In genomic region chr6:107957909-107958688, GRCh38 we compare ENCODE assay signal across 8 cellular contexts. TPM values are rescaled to one million over a fixed set of nuclear protein-coding genes. Genes with fewer than 3 reads are reported as not detected.
DNase-seq lines count a peak whose midpoint lies in the region; ATAC-seq lines count a peak whose summit lies in the region.

Gene SEC63, minus strand, starts transcription at chr6:107958208. Its CDS starts 199 bp downstream, at chr6:107958009.

- intact Hi-C loops in left colon (cut with DNase I, micrococcal nuclease) = no loop called here

- peak within 1 kb of the TSS; percentile 98 for H3K4me3 ChIP-seq in BLaER1

- peaks cover 2% of the 10 kb centered on the region; the same call in 1 of the 2 replicates for H3K9me3 ChIP-seq in BLaER1

- H3K4me2 ChIP-seq in BLaER1 = peak within 1 kb of the TSS; percentile 86

- peak within 1 kb of the TSS; percentile 99 for H3K27ac ChIP-seq in BLaER1
- peak within 1 kb of the TSS; percentile 65 for H3K27ac ChIP-seq in cingulate gyrus (ENCODE audit: low read depth, low read length)

- peak; percentile 89 for ATAC-seq in GM19324 (IDR thresholded peaks at IDR 0.05; ENCODE audit: low FRiP score, unreplicated experiment)
- ATAC-seq in HG03460 (IDR thresholded peaks at IDR 0.05; ENCODE audit: unreplicated experiment) = peak; percentile 82
- peak; percentile 95 for ATAC-seq in left colon

- DNase-seq in NCI-H526 (lab: John Stamatoyannopoulos, UW) = peak; percentile 90 to 98
- DNase-seq in activated CD4-positive, alpha-beta T cell treated with anti-CD3 and anti-CD28 coated beads for 48 hours = peak; percentile 98
- peak; percentile 98 for DNase-seq in left colon
- DNase-seq in stimulated activated CD4-positive, alpha-beta T cell treated with anti-CD3 and anti-CD28 coated beads, Interleukin-1b, Interleukin-23, amount 100 ng/mL, for 4 hours (ENCODE audit: low read depth in 2 of 2) = peak; percentile 95 to 96

- peak within 1 kb of the TSS; percentile 99 for H3K9ac ChIP-seq in BLaER1

- peaks cover 30% of the 10 kb centered on the region for H3K4me1 ChIP-seq in BLaER1

- peaks cover 16% of the 10 kb centered on the region for H3K36me3 ChIP-seq in BLaER1

- H3K27me3 ChIP-seq in BLaER1 = no peaks in the 10 kb centered on the region

- peaks cover 29% of the 10 kb centered on the region for H4K20me1 ChIP-seq in BLaER1

RNA-seq across cellular contexts. Expression of gene SEC63, which starts in this region (rescaled TPM):
- total RNA-seq in left colon = 10 to 100 TPM; 64.9 to 66.1 TPM

Comparison
In these comparisons a context has a peak if more than half of its experiments do, and no peak if none do; other contexts are left out.
1. Peak in every context shown above with its lines: DNase-seq, ATAC-seq, H3K4me3 ChIP-seq and H3K27ac ChIP-seq.